27 cellular contexts compared by ENCODE assay signal in genomic region chr22:39010946-39011625, GRCh38. TPM values are rescaled to one million over a fixed set of nuclear protein-coding genes. Genes with fewer than 3 reads are reported as not detected.
DNase-seq lines count a peak whose midpoint lies in the region; ATAC-seq lines count a peak whose summit lies in the region.
"Had no signal": no experiment of that assay in that cellular context is flagged by ENCODE, and none has a peak within 500 bp of the region (broad histone marks: within the 10 kb centered on the region; RNA-seq: fewer than 3 reads in every experiment).

No MANE protein-coding gene starts in this region.

- H3K36me3 ChIP-seq in CD4-positive, alpha-beta memory T cell (ENCODE audit: insufficient read depth, low read length), result no peaks in the 10 kb centered on the region
- H3K36me3 ChIP-seq: esophagus muscularis mucosa, uterus had no signal

- ATAC-seq in central memory CD8-positive, alpha-beta T cell (replicated peaks; ENCODE audit: extremely low read depth, poor library complexity, severe bottlenecking), result no peak
- ATAC-seq in stimulated activated effector memory CD8-positive, alpha-beta T cell treated with anti-CD3 and anti-CD28 coated beads, Interleukin-12 subunit alpha, Interleukin-12 subunit beta, amount 100 ng/mL, for 72 hours, result no peak
- ATAC-seq in HG02973 (IDR thresholded peaks at IDR 0.05; ENCODE audit: unreplicated experiment) (no peak), left cardiac atrium (no peak)
- ATAC-seq: naive thymus-derived CD8-positive, alpha-beta T cell had no signal

- H3K9me3 ChIP-seq in CD4-positive, alpha-beta memory T cell (ENCODE audit: control insufficient read depth in 1 of 2, low read length in 2 of 2), result no peaks in the 10 kb centered on the region
- H3K9me3 ChIP-seq: esophagus muscularis mucosa, testis, uterus had no signal

- H3K27ac Mint-ChIP-seq in activated naive CD4-positive, alpha-beta T cell treated with anti-CD3 and anti-CD28 coated beads, Interleukin-2, amount 10 ng/mL, durations not matched to agents 7 days and 5 days, result no peak overlapping the region
- peak overlapping the region in 4 of 7 donors; percentile 19 to 88 (median 73) for H3K27ac Mint-ChIP-seq in CD4-positive, alpha-beta memory T cell
- H3K27ac Mint-ChIP-seq in central memory CD8-positive, alpha-beta T cell (ENCODE audit: low read depth), result peak overlapping the region; percentile 47
- peak overlapping the region; percentile 97 for H3K27ac Mint-ChIP-seq in stimulated activated effector memory CD8-positive, alpha-beta T cell treated with anti-CD3 and anti-CD28 coated beads, Interleukin-12 subunit alpha, Interleukin-12 subunit beta, amount 100 ng/mL, for 72 hours

- H3K4me1 ChIP-seq in CD4-positive, alpha-beta memory T cell (ENCODE audit: insufficient read depth, low read length), result peaks cover 33% of the 10 kb centered on the region

- DNase-seq in activated naive CD4-positive, alpha-beta T cell treated with anti-CD3 and anti-CD28 coated beads, Interleukin-2, amount 10 ng/mL, durations not matched to agents 7 days and 5 days, result peak; percentile 33
- DNase-seq in activated naive CD4-positive, alpha-beta T cell treated with Interleukin-2 at 50 U/mL for 16 hours, result no peak
- DNase-seq in CD4-positive, alpha-beta memory T cell, result no peak
- no peak for DNase-seq in central memory CD8-positive, alpha-beta T cell (ENCODE audit: low spot score in 2 of 2)
- no peak for DNase-seq in stimulated activated effector memory CD8-positive, alpha-beta T cell treated with anti-CD3 and anti-CD28 coated beads, Interleukin-12 subunit alpha, Interleukin-12 subunit beta, amount 100 ng/mL, for 72 hours (ENCODE audit: low spot score in 2 of 2)
- DNase-seq in NCI-H1048 (lab: John Stamatoyannopoulos, UW) (no peak), left cardiac atrium (no peak)
- DNase-seq: activated naive CD4-positive, alpha-beta T cell treated with anti-CD3 and anti-CD28 coated beads, Interleukin-2, amount 50 U/mL, for 16 hours; AML-193; dorsolateral prefrontal cortex; foreskin fibroblast; H7; Karpas-422; midbrain; naive thymus-derived CD8-positive, alpha-beta T cell; NCI-H1436; NCI-H2081; NCI-H526; T-helper 2 cell; testis; uterus had no signal

- H3K27me3 ChIP-seq in CD4-positive, alpha-beta memory T cell (ENCODE audit: insufficient read depth, low read length), result no peaks in the 10 kb centered on the region
- H3K27me3 ChIP-seq: dorsolateral prefrontal cortex, esophagus muscularis mucosa, testis, uterus had no signal

- CTCF ChIA-PET in activated naive CD4-positive, alpha-beta T cell treated with anti-CD3 and anti-CD28 coated beads, Interleukin-2, amount 10 ng/mL, durations not matched to agents 7 days and 5 days (lab: Charles Lee), result interaction anchor here (0.7 kb wide), 1 partner anchor 57 kb away, joined by 3 read pairs; no protein-coding TSS in a partner anchor
- CTCF ChIA-PET in CD4-positive, alpha-beta memory T cell (lab: Charles Lee; ENCODE audit: partially characterized antibody), result interaction anchor here (0.6 to 9.0 kb wide), 3 partner anchors 109 to 359 kb away, joined by 3 to 101 read pairs (median 7); no protein-coding TSS in a partner anchor

- H3K4me3 ChIP-seq in CD4-positive, alpha-beta memory T cell (ENCODE audit: low read length in 2 of 2), result no peak overlapping the region
- H3K4me3 ChIP-seq: dorsolateral prefrontal cortex, esophagus muscularis mucosa, SK-N-MC, testis, uterus had no signal

- H3K4me3 Mint-ChIP-seq in activated naive CD4-positive, alpha-beta T cell treated with anti-CD3 and anti-CD28 coated beads, Interleukin-2, amount 10 ng/mL, durations not matched to agents 7 days and 5 days, result no peak overlapping the region
- H3K4me3 Mint-ChIP-seq in CD4-positive, alpha-beta memory T cell, result peak overlapping the region in 5 of 8 donors; percentile 9 to 57 (median 35)
- H3K4me3 Mint-ChIP-seq in central memory CD8-positive, alpha-beta T cell, result no peak overlapping the region
- no peak overlapping the region for H3K4me3 Mint-ChIP-seq in stimulated activated effector memory CD8-positive, alpha-beta T cell treated with anti-CD3 and anti-CD28 coated beads, Interleukin-12 subunit alpha, Interleukin-12 subunit beta, amount 100 ng/mL, for 72 hours

- H3K9me3 Mint-ChIP-seq in activated naive CD4-positive, alpha-beta T cell treated with anti-CD3 and anti-CD28 coated beads, Interleukin-2, amount 10 ng/mL, durations not matched to agents 7 days and 5 days, result no peaks in the 10 kb centered on the region
- peaks cover 0 to 3% (median 0%) of the 10 kb centered on the region in 8 donors for H3K9me3 Mint-ChIP-seq in CD4-positive, alpha-beta memory T cell
- no peaks in the 10 kb centered on the region for H3K9me3 Mint-ChIP-seq in central memory CD8-positive, alpha-beta T cell
- no peaks in the 10 kb centered on the region for H3K9me3 Mint-ChIP-seq in stimulated activated effector memory CD8-positive, alpha-beta T cell treated with anti-CD3 and anti-CD28 coated beads, Interleukin-12 subunit alpha, Interleukin-12 subunit beta, amount 100 ng/mL, for 72 hours
- H3K9me3 Mint-ChIP-seq: naive thymus-derived CD8-positive, alpha-beta T cell had no signal

- H3K4me1 Mint-ChIP-seq in activated naive CD4-positive, alpha-beta T cell treated with anti-CD3 and anti-CD28 coated beads, Interleukin-2, amount 10 ng/mL, durations not matched to agents 7 days and 5 days, result peaks cover 44% of the 10 kb centered on the region
- H3K4me1 Mint-ChIP-seq in CD4-positive, alpha-beta memory T cell, result peaks cover 20 to 47% (median 36%) of the 10 kb centered on the region in 4 donors
- H3K4me1 Mint-ChIP-seq in central memory CD8-positive, alpha-beta T cell, result peaks cover 28% of the 10 kb centered on the region
- H3K4me1 Mint-ChIP-seq in stimulated activated effector memory CD8-positive, alpha-beta T cell treated with anti-CD3 and anti-CD28 coated beads, Interleukin-12 subunit alpha, Interleukin-12 subunit beta, amount 100 ng/mL, for 72 hours, result peaks cover 29% of the 10 kb centered on the region

- peaks cover 12% of the 10 kb centered on the region for H3K36me3 Mint-ChIP-seq in activated naive CD4-positive, alpha-beta T cell treated with anti-CD3 and anti-CD28 coated beads, Interleukin-2, amount 10 ng/mL, durations not matched to agents 7 days and 5 days
- H3K36me3 Mint-ChIP-seq in CD4-positive, alpha-beta memory T cell, result peaks cover 0 to 9% of the 10 kb centered on the region in 2 donors
- peaks cover 9% of the 10 kb centered on the region for H3K36me3 Mint-ChIP-seq in central memory CD8-positive, alpha-beta T cell (ENCODE audit: insufficient read depth)
- H3K36me3 Mint-ChIP-seq in stimulated activated effector memory CD8-positive, alpha-beta T cell treated with anti-CD3 and anti-CD28 coated beads, Interleukin-12 subunit alpha, Interleukin-12 subunit beta, amount 100 ng/mL, for 72 hours, result peaks cover 25% of the 10 kb centered on the region
- H3K36me3 Mint-ChIP-seq: naive thymus-derived CD8-positive, alpha-beta T cell had no signal

- H3K27me3 Mint-ChIP-seq in activated naive CD4-positive, alpha-beta T cell treated with anti-CD3 and anti-CD28 coated beads, Interleukin-2, amount 10 ng/mL, durations not matched to agents 7 days and 5 days, result peaks cover 15% of the 10 kb centered on the region
- no peaks in the 10 kb centered on the region for H3K27me3 Mint-ChIP-seq in CD4-positive, alpha-beta memory T cell
- no peaks in the 10 kb centered on the region for H3K27me3 Mint-ChIP-seq in central memory CD8-positive, alpha-beta T cell
- H3K27me3 Mint-ChIP-seq: naive thymus-derived CD8-positive, alpha-beta T cell had no signal

- no peak overlapping the region for H3K27ac ChIP-seq in CD4-positive, alpha-beta memory T cell (ENCODE audit: low read depth, low read length)
- H3K27ac ChIP-seq: dorsolateral prefrontal cortex, esophagus muscularis mucosa, SK-N-MC, testis, uterus had no signal

- intact Hi-C loops in CD4-positive, alpha-beta memory T cell (cut with micrococcal nuclease), result no loop called here
- intact Hi-C loops in left cardiac atrium (cut with DNase I), result no loop called here

- POLR2A ChIA-PET in CD4-positive, alpha-beta memory T cell (lab: Charles Lee; ENCODE audit: partially characterized antibody), result interaction anchor here (0.6 kb wide), 1 partner anchor 107 kb away, joined by 3 read pairs; no protein-coding TSS in a partner anchor

RNA-seq across cellular contexts. Expression of gene APOBEC3C, which starts 3.0 kb away (rescaled TPM):
- 10 to 100 TPM; 42.4 to 43.8 TPM for total RNA-seq in CD4-positive, alpha-beta memory T cell
- polyA plus RNA-seq in CD4-positive, alpha-beta memory T cell, result 100 to 1,000 TPM; 109 to 135 TPM
- 10 to 100 TPM; 24.1 to 28.1 TPM for total RNA-seq in left cardiac atrium

RNA-seq across cellular contexts. Expression of gene APOBEC3D, which starts 9.8 kb away (rescaled TPM):
- total RNA-seq in CD4-positive, alpha-beta memory T cell, result 10 to 100 TPM; 35.1 to 41.9 TPM
- polyA plus RNA-seq in CD4-positive, alpha-beta memory T cell, result 10 to 100 TPM in 1 of 2 donors, 1 to 10 TPM in 1; 4.6 to 16.1 TPM
- total RNA-seq in left cardiac atrium, result 1 to 10 TPM; 1.2 to 1.3 TPM

RNA-seq across cellular contexts. Expression of gene APOBEC3B, which starts 28.9 kb away (rescaled TPM):
- total RNA-seq in CD4-positive, alpha-beta memory T cell, result under 1 TPM; 0.32 to 0.64 TPM
- polyA plus RNA-seq in CD4-positive, alpha-beta memory T cell, result 1 to 10 TPM in 1 of 2 donors, under 1 TPM in 1; 0.31 to 1.3 TPM
- total RNA-seq in left cardiac atrium, result 1 to 10 TPM; 1.5 to 1.6 TPM

RNA-seq across cellular contexts. Expression of gene APOBEC3F, which starts 29.6 kb away (rescaled TPM):
- 10 to 100 TPM; 18.3 to 18.4 TPM for total RNA-seq in CD4-positive, alpha-beta memory T cell
- polyA plus RNA-seq in CD4-positive, alpha-beta memory T cell, result 10 to 100 TPM in 1 of 2 donors, 1 to 10 TPM in 1; 3.3 to 15.4 TPM
- total RNA-seq in left cardiac atrium, result 1 to 10 TPM; 5.2 to 6.6 TPM

RNA-seq across cellular contexts. Expression of gene APOBEC3A, which starts 53.7 kb away (rescaled TPM):
- total RNA-seq in CD4-positive, alpha-beta memory T cell, result not detected
- polyA plus RNA-seq in CD4-positive, alpha-beta memory T cell, result not detected
- 1 to 10 TPM; 1.6 to 2.9 TPM for total RNA-seq in left cardiac atrium
- total RNA-seq: A673; chondrocyte; H7; naive thymus-derived CD8-positive, alpha-beta T cell; osteoblast; uterus had no signal
- polyA plus RNA-seq: naive thymus-derived CD8-positive, alpha-beta T cell had no signal

Comparison
In these comparisons a context has a peak if more than half of its experiments do, and no peak if none do; other contexts are left out.
1. H3K4me3 Mint-ChIP-seq: peak in CD4-positive, alpha-beta memory T cell (5 of 8); none in activated naive CD4-positive, alpha-beta T cell treated with anti-CD3 and anti-CD28 coated beads, Interleukin-2, amount 10 ng/mL, durations not matched to agents 7 days and 5 days (single experiment), central memory CD8-positive, alpha-beta T cell (single experiment) and stimulated activated effector memory CD8-positive, alpha-beta T cell treated with anti-CD3 and anti-CD28 coated beads, Interleukin-12 subunit alpha, Interleukin-12 subunit beta, amount 100 ng/mL, for 72 hours (single experiment).
2. RNA of gene APOBEC3D, which starts 9.8 kb away (total RNA-seq): 35.1 to 41.9 TPM in CD4-positive, alpha-beta memory T cell; 1.2 to 1.3 TPM in left cardiac atrium; every median in the first group is over 10 times any median in the second.